In genomic region chr3:45011756-45012441, GRCh38 we compare ENCODE assay signal across 9 cellular contexts. TPM values are rescaled to one million over a fixed set of nuclear protein-coding genes. Genes with fewer than 3 reads are reported as not detected.
DNase-seq lines count a peak whose midpoint lies in the region; ATAC-seq, FAIRE-seq and TF ChIP-seq lines count a peak whose summit lies in the region.
"Had no signal": no experiment of that assay in that cellular context is flagged by ENCODE, and none has a peak within 500 bp of the region (broad histone marks: within the 10 kb centered on the region; RNA-seq: fewer than 3 reads in every experiment).

No MANE protein-coding gene starts in this region.

- H3K4me1 ChIP-seq in mucosa of descending colon (ENCODE audit: low read depth): no peaks in the 10 kb centered on the region
- H3K4me1 ChIP-seq in small intestine (ENCODE audit: control insufficient read depth in 2 of 2, insufficient read depth in 1 of 2, low read depth in 1 of 2, low read length in 1 of 2): no peaks in the 10 kb centered on the region

- ATAC-seq in mucosa of descending colon: peak; percentile 66
- no peak for ATAC-seq in HG02623 (IDR thresholded peaks at IDR 0.05; ENCODE audit: unreplicated experiment)
- no peak for ATAC-seq in GM18909 (IDR thresholded peaks at IDR 0.05; ENCODE audit: poor library complexity, unreplicated experiment)

- peak overlapping the region; percentile 88 for H3K27ac Mint-ChIP-seq in dendritic cell treated with granulocyte-macrophage colony-stimulating factor and Interleukin-4, amounts not matched to agents 40 ng/mL and 50 ng/mL, for 4 days

- FAIRE-seq in small intestine (lab: Jason Lieb, UNC): no peak

- CTCF ChIA-PET in BJ (lab: Yijun Ruan, JAX): interaction anchor here (1.0 to 1.9 kb wide), 6 partner anchors 9 to 26 kb away, joined by 3 to 8 read pairs (median 4); no protein-coding TSS in a partner anchor

- H3K4me3 ChIP-seq in BJ (ENCODE audit: low read depth, low read length): no peak overlapping the region
- H3K4me3 ChIP-seq in MG63: no peak overlapping the region
- no peak overlapping the region for H3K4me3 ChIP-seq in mucosa of descending colon
- no peak overlapping the region for H3K4me3 ChIP-seq in small intestine (ENCODE audit: low read depth in 1 of 2, low read length in 2 of 2)

- intact Hi-C loops in dendritic cell treated with granulocyte-macrophage colony-stimulating factor and Interleukin-4, amounts not matched to agents 40 ng/mL and 50 ng/mL, for 4 days (cut with micrococcal nuclease): no loop called here
- intact Hi-C loops in mucosa of descending colon (cut with DNase I, micrococcal nuclease): no loop called here

- no peak for TF ChIP-seq CTCF in BJ (IDR thresholded peaks at IDR 0.05; ENCODE audit: insufficient read depth, low read depth, low read length)
- TF ChIP-seq CTCF in mucosa of descending colon (IDR thresholded peaks at IDR 0.05): no peak

- H3K27me3 Mint-ChIP-seq in dendritic cell treated with granulocyte-macrophage colony-stimulating factor and Interleukin-4, amounts not matched to agents 40 ng/mL and 50 ng/mL, for 4 days: no peaks in the 10 kb centered on the region
- H3K27me3 Mint-ChIP-seq: activated naive CD8-positive, alpha-beta T cell had no signal

- no peak overlapping the region for H3K4me3 Mint-ChIP-seq in dendritic cell treated with granulocyte-macrophage colony-stimulating factor and Interleukin-4, amounts not matched to agents 40 ng/mL and 50 ng/mL, for 4 days
- H3K4me3 Mint-ChIP-seq: activated naive CD8-positive, alpha-beta T cell had no signal

- H3K36me3 Mint-ChIP-seq in dendritic cell treated with granulocyte-macrophage colony-stimulating factor and Interleukin-4, amounts not matched to agents 40 ng/mL and 50 ng/mL, for 4 days (ENCODE audit: low read depth): peaks cover 57% of the 10 kb centered on the region

- peak overlapping the region in 1 of 2 donors; percentile 67 for H3K27ac ChIP-seq in small intestine (ENCODE audit: low read depth in 1 of 2, low read length in 1 of 2)

- no peaks in the 10 kb centered on the region for H3K9me3 Mint-ChIP-seq in dendritic cell treated with granulocyte-macrophage colony-stimulating factor and Interleukin-4, amounts not matched to agents 40 ng/mL and 50 ng/mL, for 4 days

- WGBS in small intestine, 3 donors: 41 to 62% (median 59%) methylated on average over 7 of the region's 7 CpGs

- DNase-seq in BJ (ENCODE audit: low read depth) (peak; percentile 94), MG63 (peak; percentile 54), mucosa of descending colon (peak in 1 of 3 donors; percentile 60), NCI-H1105 treated with DMSO at 0.1 percent for 48 hours (lab: John Stamatoyannopoulos, UW) (no peak), small intestine (no peak)

- POLR2A ChIA-PET in BJ (lab: Charles Lee): interaction anchor here (0.5 to 0.7 kb wide), 4 partner anchors 24 to 498 kb away, joined by 3 read pairs; partner anchors contain the start of genes EXOSC7 and ZDHHC3

- peaks cover 3% of the 10 kb centered on the region for H3K36me3 ChIP-seq in BJ (ENCODE audit: control insufficient read depth, insufficient read depth, low read length)
- H3K36me3 ChIP-seq in MG63: peaks cover 4% of the 10 kb centered on the region; the same call in 1 of the 2 replicates
- no peaks in the 10 kb centered on the region for H3K36me3 ChIP-seq in mucosa of descending colon (ENCODE audit: low read depth)
- peaks cover 0 to 4% of the 10 kb centered on the region in 2 donors for H3K36me3 ChIP-seq in small intestine (ENCODE audit: control insufficient read depth in 2 of 2, insufficient read depth in 2 of 2, low read length in 2 of 2)

- H3K9me3 ChIP-seq in MG63 (no peaks in the 10 kb centered on the region), mucosa of descending colon (no peaks in the 10 kb centered on the region), small intestine (ENCODE audit: control insufficient read depth, low read depth) (no peaks in the 10 kb centered on the region)

- H3K27me3 ChIP-seq in BJ (ENCODE audit: control insufficient read depth, insufficient read depth, low read length): no peaks in the 10 kb centered on the region
- H3K27me3 ChIP-seq in MG63: no peaks in the 10 kb centered on the region
- H3K27me3 ChIP-seq in small intestine (ENCODE audit: control insufficient read depth in 2 of 2, insufficient read depth in 2 of 2, low read length in 2 of 2): no peaks in the 10 kb centered on the region

- H3K4me1 Mint-ChIP-seq in dendritic cell treated with granulocyte-macrophage colony-stimulating factor and Interleukin-4, amounts not matched to agents 40 ng/mL and 50 ng/mL, for 4 days (ENCODE audit: low read depth): peaks cover 37% of the 10 kb centered on the region

RNA-seq across cellular contexts. Expression of gene CLEC3B, which starts 14.2 kb away (rescaled TPM):
- polyA plus RNA-seq in BJ (2011; rRNA removed) (18.2 and 22.3 TPM in 2 replicates), small intestine (100 to 1,000 TPM in 1 of 3 donors, 1 to 10 TPM in 2; 2.9 to 103 (median 4.1) TPM)
- polyA minus RNA-seq in BJ (2011; rRNA and poly(A)+ RNA removed): 0.57 and 1.8 TPM in 2 replicates
- total RNA-seq in MG63 (2014; rRNA removed; shearing (Covaris generic); ENCODE audit: low replicate concordance): 0.10 and 2.0 TPM in 2 replicates
- 10 to 100 TPM; 14.7 to 24.0 (median 22.2) TPM for total RNA-seq in mucosa of descending colon

RNA-seq across cellular contexts. Expression of gene EXOSC7, which starts 35.9 kb away (rescaled TPM):
- polyA plus RNA-seq in BJ (2011; rRNA removed) (45.4 and 50.6 TPM in 2 replicates), small intestine (10 to 100 TPM; 21.9 to 39.4 (median 21.9) TPM)
- polyA minus RNA-seq in BJ (2011; rRNA and poly(A)+ RNA removed): 16.6 and 26.7 TPM in 2 replicates
- total RNA-seq in MG63 (2014; rRNA removed; shearing (Covaris generic); ENCODE audit: low replicate concordance): 22.4 and 44.3 TPM in 2 replicates
- 10 to 100 TPM; 23.2 to 26.2 (median 24.4) TPM for total RNA-seq in mucosa of descending colon

RNA-seq across cellular contexts. Expression of gene ZDHHC3, which starts 35.9 kb away (rescaled TPM):
- 134 and 198 TPM in 2 replicates for polyA plus RNA-seq in BJ (2011; rRNA removed)
- 115 and 186 TPM in 2 replicates for polyA minus RNA-seq in BJ (2011; rRNA and poly(A)+ RNA removed)
- 26.1 and 28.5 TPM in 2 replicates for total RNA-seq in MG63 (2014; rRNA removed; shearing (Covaris generic); ENCODE audit: low replicate concordance)
- 100 to 1,000 TPM in 2 of 3 donors, 10 to 100 TPM in 1; 94.7 to 204 (median 143) TPM for total RNA-seq in mucosa of descending colon
- polyA plus RNA-seq in small intestine: 10 to 100 TPM; 54.3 to 61.8 (median 54.8) TPM

Comparison
In these comparisons a context has a peak if more than half of its experiments do, and no peak if none do; other contexts are left out.
1. DNase-seq: peak in BJ (single experiment) and MG63 (single experiment); none in NCI-H1105 treated with DMSO at 0.1 percent for 48 hours (single experiment) and small intestine (single experiment).